24 cellular contexts compared by ENCODE assay signal in genomic region chr3:49712631-49713317, GRCh38. TPM values are rescaled to one million over a fixed set of nuclear protein-coding genes. Genes with fewer than 3 reads are reported as not detected.
DNase-seq lines count a peak whose midpoint lies in the region; ATAC-seq and TF ChIP-seq lines count a peak whose summit lies in the region.
"Had no signal": no experiment of that assay in that cellular context is flagged by ENCODE, and none has a peak within 500 bp of the region (broad histone marks: within the 10 kb centered on the region; RNA-seq: fewer than 3 reads in every experiment).

No MANE protein-coding gene starts in this region.

- ATAC-seq in activated CD4-positive, alpha-beta T cell treated with anti-CD3 and anti-CD28 coated beads for 36 hours: peak; percentile 35
- peak; percentile 74 for ATAC-seq in DND-41 (ENCODE audit: insufficient read depth, low read depth)
- no peak for ATAC-seq in HG03045 (IDR thresholded peaks at IDR 0.05; ENCODE audit: unreplicated experiment)

- H3K4me1 ChIP-seq in DND-41 (ENCODE audit: insufficient read depth, low read length) (peaks cover 12% of the 10 kb centered on the region), NT2/D1 (ENCODE audit: insufficient read depth, insufficient read length) (peaks cover 22% of the 10 kb centered on the region), neural progenitor cell (no peaks in the 10 kb centered on the region)
- H3K4me1 ChIP-seq: A549, HAP-1, prostate gland had no signal

- no peaks in the 10 kb centered on the region for H3K27me3 ChIP-seq in DND-41 (ENCODE audit: insufficient read depth, low read length, poor library complexity)
- no peaks in the 10 kb centered on the region for H3K27me3 ChIP-seq in NT2/D1 (ENCODE audit: insufficient read depth, insufficient read length)
- H3K27me3 ChIP-seq in neural progenitor cell: no peaks in the 10 kb centered on the region
- H3K27me3 ChIP-seq: dorsolateral prefrontal cortex had no signal

- H3F3A ChIP-seq in neural progenitor cell (ENCODE audit: low read depth): no peaks in the 10 kb centered on the region

- H4K20me1 ChIP-seq in DND-41 (ENCODE audit: insufficient read depth, low read length) (no peaks in the 10 kb centered on the region; the same call in 1 of the 2 replicates), neural progenitor cell (ENCODE audit: low read depth) (no peaks in the 10 kb centered on the region)

- CTCF ChIA-PET in activated CD4-positive, alpha-beta T cell treated with anti-CD3 and anti-CD28 coated beads for 36 hours (lab: Charles Lee): interaction anchor here (0.6 to 1.2 kb wide), 3 partner anchors 8 to 173 kb away, joined by 3 to 5 read pairs (median 4); no protein-coding TSS in a partner anchor

- H3K9ac ChIP-seq in DND-41 (ENCODE audit: low read depth, low read length) (no peak overlapping the region), NT2/D1 (ENCODE audit: insufficient read length, low read depth) (peak overlapping the region; percentile 23), neural progenitor cell (no peak overlapping the region)

- POLR2A ChIA-PET in activated CD4-positive, alpha-beta T cell treated with anti-CD3 and anti-CD28 coated beads for 36 hours (lab: Charles Lee): no interaction called here

- H3K79me2 ChIP-seq in DND-41 (ENCODE audit: insufficient read depth, low read length): no peaks in the 10 kb centered on the region
- no peaks in the 10 kb centered on the region for H3K79me2 ChIP-seq in neural progenitor cell (ENCODE audit: low read depth)

- H3K4me1 Mint-ChIP-seq in activated CD4-positive, alpha-beta T cell treated with anti-CD3 and anti-CD28 coated beads for 36 hours: no peaks in the 10 kb centered on the region
- H3K4me1 Mint-ChIP-seq in neural progenitor cell: no peaks in the 10 kb centered on the region
- H3K4me1 Mint-ChIP-seq in osteocyte (ENCODE audit: unreplicated experiment): no peaks in the 10 kb centered on the region

- intact Hi-C loops in activated CD4-positive, alpha-beta T cell treated with anti-CD3 and anti-CD28 coated beads for 36 hours (cut with DNase I, micrococcal nuclease): no loop called here

- H3K36me3 ChIP-seq in DND-41 (ENCODE audit: insufficient read depth, low read length) (peaks cover 18% of the 10 kb centered on the region; the same call in 1 of the 2 replicates), NT2/D1 (ENCODE audit: insufficient read depth, insufficient read length, low read length) (peaks cover 56% of the 10 kb centered on the region), neural progenitor cell (no peaks in the 10 kb centered on the region)
- H3K36me3 ChIP-seq: prostate gland had no signal

- no peaks in the 10 kb centered on the region for H3K36me3 Mint-ChIP-seq in activated CD4-positive, alpha-beta T cell treated with anti-CD3 and anti-CD28 coated beads for 36 hours (ENCODE audit: low read depth)
- H3K36me3 Mint-ChIP-seq in neural progenitor cell (no peaks in the 10 kb centered on the region), osteocyte (ENCODE audit: unreplicated experiment) (peaks cover 3% of the 10 kb centered on the region)
- H3K36me3 Mint-ChIP-seq: natural killer cell had no signal

- H3K27me3 Mint-ChIP-seq in activated CD4-positive, alpha-beta T cell treated with anti-CD3 and anti-CD28 coated beads for 36 hours: no peaks in the 10 kb centered on the region
- H3K27me3 Mint-ChIP-seq in neural progenitor cell (ENCODE audit: insufficient read depth, low read depth): no peaks in the 10 kb centered on the region
- H3K27me3 Mint-ChIP-seq in osteocyte (ENCODE audit: unreplicated experiment): no peaks in the 10 kb centered on the region

- no peak overlapping the region for H3K4me3 Mint-ChIP-seq in activated CD4-positive, alpha-beta T cell treated with anti-CD3 and anti-CD28 coated beads for 36 hours
- H3K4me3 Mint-ChIP-seq in neural progenitor cell (no peak overlapping the region), osteocyte (ENCODE audit: unreplicated experiment) (no peak overlapping the region)
- H3K4me3 Mint-ChIP-seq: natural killer cell had no signal

- no peak overlapping the region for H3K4me2 ChIP-seq in DND-41 (ENCODE audit: insufficient read depth, low read length)
- no peak overlapping the region for H3K4me2 ChIP-seq in neural progenitor cell
- H3K4me2 ChIP-seq: A549 had no signal

- H3K27ac ChIP-seq in DND-41 (ENCODE audit: low read length): peak overlapping the region; percentile 59
- no peak overlapping the region for H3K27ac ChIP-seq in neural progenitor cell
- H3K27ac ChIP-seq: A549, C4-2B, prostate gland had no signal

- H3K4me3 ChIP-seq in DND-41 (ENCODE audit: low read depth in 1 of 2, low read length in 2 of 2) (no peak overlapping the region), NT2/D1 (ENCODE audit: insufficient read length, low read depth) (no peak overlapping the region), neural progenitor cell (no peak overlapping the region)
- H3K4me3 ChIP-seq: A549, dorsolateral prefrontal cortex, HAP-1, prostate gland had no signal

- H2AFZ ChIP-seq in DND-41 (ENCODE audit: low read depth, low read length) (no peak overlapping the region), neural progenitor cell (replicated peaks) (no peak overlapping the region)

- H3K27ac Mint-ChIP-seq in activated CD4-positive, alpha-beta T cell treated with anti-CD3 and anti-CD28 coated beads for 36 hours: no peak overlapping the region
- no peak overlapping the region for H3K27ac Mint-ChIP-seq in neural progenitor cell
- H3K27ac Mint-ChIP-seq in osteocyte (ENCODE audit: unreplicated experiment): no peak overlapping the region

- DNase-seq in activated CD4-positive, alpha-beta T cell treated with anti-CD3 and anti-CD28 coated beads for 36 hours: no peak
- DNase-seq in activated CD4-positive, alpha-beta T cell treated with anti-CD3 and anti-CD28 coated beads for 1 hour: no peak
- DNase-seq in DND-41 (peak; percentile 69), NT2/D1 (ENCODE audit: low read depth, low spot score) (no peak), neural progenitor cell (ENCODE audit: low spot score) (peak; percentile 21), osteocyte (ENCODE audit: extremely low spot score, unreplicated experiment) (no peak)
- no peak for DNase-seq in central memory CD4-positive, alpha-beta T cell
- DNase-seq: foreskin melanocyte; KG1; mesendoderm; natural killer cell; NCI-H526; OCI-M1; SHP77 treated with DMSO at 0.1 percent for 48 hours; small intestine; stimulated activated CD4-positive, alpha-beta T cell treated with anti-CD3 and anti-CD28 coated beads, Interleukin-4, amount 100 ng/mL, for 1 hour; T-helper 1 cell had no signal

- TF ChIP-seq CTCF in DND-41 (IDR thresholded peaks at IDR 0.05; ENCODE audit: borderline replicate concordance, extremely low read depth, low read length, poor library complexity, severe bottlenecking) (no peak), neural progenitor cell (IDR thresholded peaks at IDR 0.05) (no peak), osteocyte (IDR thresholded peaks at IDR 0.05) (no peak)

- H3K9me3 Mint-ChIP-seq in activated CD4-positive, alpha-beta T cell treated with anti-CD3 and anti-CD28 coated beads for 36 hours (ENCODE audit: low read depth): no peaks in the 10 kb centered on the region
- H3K9me3 Mint-ChIP-seq in neural progenitor cell: no peaks in the 10 kb centered on the region
- no peaks in the 10 kb centered on the region for H3K9me3 Mint-ChIP-seq in osteocyte (ENCODE audit: unreplicated experiment)
- H3K9me3 Mint-ChIP-seq: natural killer cell had no signal

- no peaks in the 10 kb centered on the region for H3K9me3 ChIP-seq in DND-41 (ENCODE audit: insufficient read depth, low read length, severe bottlenecking)
- H3K9me3 ChIP-seq in NT2/D1 (ENCODE audit: insufficient read depth, low read length): no peaks in the 10 kb centered on the region
- H3K9me3 ChIP-seq in neural progenitor cell (ENCODE audit: low read depth): no peaks in the 10 kb centered on the region
- H3K9me3 ChIP-seq: A549, HAP-1, prostate gland had no signal

RNA-seq across cellular contexts. Expression of gene AMIGO3, which starts 6.7 kb away (rescaled TPM):
- under 1 TPM in 1 of 2 experiments, not detected in 1; 0.07 TPM for total RNA-seq in activated CD4-positive, alpha-beta T cell treated with anti-CD3 and anti-CD28 coated beads for 36 hours
- total RNA-seq in neural progenitor cell (ENCODE audit: low replicate concordance) (2.6 TPM in 1 of 2 replicates, not detected in the other), osteocyte (not detected in 2 replicates)
- total RNA-seq: urinary bladder had no signal

RNA-seq across cellular contexts. Expression of gene GMPPB, which starts 11.0 kb away (rescaled TPM):
- total RNA-seq in activated CD4-positive, alpha-beta T cell treated with anti-CD3 and anti-CD28 coated beads for 36 hours: 10 to 100 TPM; 21.0 to 32.1 TPM
- total RNA-seq in neural progenitor cell (ENCODE audit: low replicate concordance) (10.6 and 18.8 TPM in 2 replicates), osteocyte (27.3 and 27.5 TPM in 2 replicates)

RNA-seq across cellular contexts. Expression of gene RNF123, which starts 23.4 kb away (rescaled TPM):
- 10 to 100 TPM; 25.2 to 32.7 TPM for total RNA-seq in activated CD4-positive, alpha-beta T cell treated with anti-CD3 and anti-CD28 coated beads for 36 hours
- 15.0 and 34.4 TPM in 2 replicates for total RNA-seq in neural progenitor cell (ENCODE audit: low replicate concordance)
- total RNA-seq in osteocyte: 50.9 and 61.0 TPM in 2 replicates

RNA-seq across cellular contexts. Expression of gene MST1, which starts 23.5 kb away (rescaled TPM):
- total RNA-seq in activated CD4-positive, alpha-beta T cell treated with anti-CD3 and anti-CD28 coated beads for 36 hours: 1 to 10 TPM; 8.7 to 9.7 TPM
- 2.7 and 8.8 TPM in 2 replicates for total RNA-seq in neural progenitor cell (ENCODE audit: low replicate concordance)
- 35.9 and 38.3 TPM in 2 replicates for total RNA-seq in osteocyte

RNA-seq across cellular contexts. Expression of gene APEH, which starts 38.6 kb away (rescaled TPM):
- 100 to 1,000 TPM; 110 to 137 TPM for total RNA-seq in activated CD4-positive, alpha-beta T cell treated with anti-CD3 and anti-CD28 coated beads for 36 hours
- total RNA-seq in neural progenitor cell (ENCODE audit: low replicate concordance) (132 and 160 TPM in 2 replicates), osteocyte (98.5 and 105 TPM in 2 replicates)

Comparison
In these comparisons a context has a peak if more than half of its experiments do, and no peak if none do; other contexts are left out.
1. DNase-seq: peak in DND-41 (single experiment) and neural progenitor cell (single experiment); none in activated CD4-positive, alpha-beta T cell treated with anti-CD3 and anti-CD28 coated beads for 36 hours (single experiment), activated CD4-positive, alpha-beta T cell treated with anti-CD3 and anti-CD28 coated beads for 1 hour (single experiment), NT2/D1 (single experiment), osteocyte (single experiment) and central memory CD4-positive, alpha-beta T cell (single experiment).